Comparison of ENCODE assay signal across 1 cellular context in the genomic region with DNA sequence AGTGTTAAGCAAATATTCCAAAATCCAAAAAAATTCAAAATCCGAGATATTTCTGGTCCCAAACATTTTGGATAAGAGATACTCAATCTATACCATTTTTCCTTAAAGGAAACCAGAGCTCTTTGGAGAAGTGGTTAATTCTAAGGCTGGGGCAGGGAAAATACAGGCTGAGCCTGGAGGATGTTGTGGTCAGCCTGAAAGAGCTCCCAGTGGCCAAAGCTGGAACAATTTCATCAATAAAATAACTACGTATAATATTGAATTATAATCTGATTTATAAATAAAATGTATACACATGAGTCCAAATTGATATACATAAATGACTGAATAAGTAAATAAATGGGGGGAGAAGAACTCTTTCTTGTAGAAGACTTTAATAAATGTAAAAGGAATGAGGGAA.
TF ChIP-seq lines count a peak whose summit lies in the region.

No MANE protein-coding gene starts in this region.

TF ChIP-seq in SK-N-SH, 30 proteins besides CTCF, POLR2A, EP300 and RAD21 (continued from another document):
- no peak for TF ChIP-seq CHD2 (IDR thresholded peaks at IDR 0.05; ENCODE audit: low read length, partially characterized antibody)
- TF ChIP-seq, protein P1, sequence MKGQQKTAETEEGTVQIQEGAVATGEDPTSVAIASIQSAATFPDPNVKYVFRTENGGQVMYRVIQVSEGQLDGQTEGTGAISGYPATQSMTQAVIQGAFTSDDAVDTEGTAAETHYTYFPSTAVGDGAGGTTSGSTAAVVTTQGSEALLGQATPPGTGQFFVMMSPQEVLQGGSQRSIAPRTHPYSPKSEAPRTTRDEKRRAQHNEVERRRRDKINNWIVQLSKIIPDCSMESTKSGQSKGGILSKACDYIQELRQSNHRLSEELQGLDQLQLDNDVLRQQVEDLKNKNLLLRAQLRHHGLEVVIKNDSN (IDR thresholded peaks at IDR 0.05; ENCODE audit: borderline replicate concordance, low read depth) = no peak
- TF ChIP-seq FOXJ3 (CRISPR knock-in tag; IDR thresholded peaks at IDR 0.05) = no peak
- TF ChIP-seq EZH2phosphoT487 (IDR thresholded peaks at IDR 0.05; ENCODE audit: borderline replicate concordance, low read depth) = no peak
- TF ChIP-seq, protein P2, sequence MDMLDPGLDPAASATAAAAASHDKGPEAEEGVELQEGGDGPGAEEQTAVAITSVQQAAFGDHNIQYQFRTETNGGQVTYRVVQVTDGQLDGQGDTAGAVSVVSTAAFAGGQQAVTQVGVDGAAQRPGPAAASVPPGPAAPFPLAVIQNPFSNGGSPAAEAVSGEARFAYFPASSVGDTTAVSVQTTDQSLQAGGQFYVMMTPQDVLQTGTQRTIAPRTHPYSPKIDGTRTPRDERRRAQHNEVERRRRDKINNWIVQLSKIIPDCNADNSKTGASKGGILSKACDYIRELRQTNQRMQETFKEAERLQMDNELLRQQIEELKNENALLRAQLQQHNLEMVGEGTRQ (IDR thresholded peaks at IDR 0.05; ENCODE audit: borderline replicate concordance, low read depth, low read length) = no peak
- TF ChIP-seq JUND (IDR thresholded peaks at IDR 0.05) = no peak
TF ChIP-seq in SK-N-SH: peak in this region for 0.
